19 cellular contexts compared by ENCODE assay signal in genomic region chr6:104218132-104218531, GRCh38.
DNase-seq lines count a peak whose midpoint lies in the region; ATAC-seq, FAIRE-seq and TF ChIP-seq lines count a peak whose summit lies in the region.
"Had no signal": no experiment of that assay in that cellular context is flagged by ENCODE, and none has a peak within 500 bp of the region (broad histone marks: within the 10 kb centered on the region; RNA-seq: fewer than 3 reads in every experiment).

No MANE protein-coding gene starts in this region.

- TF ChIP-seq POLR2A in H54 (IDR thresholded peaks at IDR 0.05; ENCODE audit: low read depth, low read length) (no peak), erythroblast (IDR thresholded peaks at IDR 0.05; ENCODE audit: low read length) (no peak)

- no peak for FAIRE-seq in H54 (lab: Jason Lieb, UNC)
- FAIRE-seq: HTR-8/SVneo had no signal

- DNase-seq in ELR (ENCODE audit: low read depth): peak; percentile 58
- peak; percentile 66 to 67 for DNase-seq in NCI-H526 (lab: John Stamatoyannopoulos, UW)
- DNase-seq in astrocyte of the hippocampus (ENCODE audit: low read depth, low spot score): peak; percentile 46
- DNase-seq in iris pigment epithelial cell (ENCODE audit: low read depth): peak; percentile 50
- no peak for DNase-seq in activated CD4-positive, alpha-beta T cell treated with anti-CD3 and anti-CD28 coated beads, Interleukin-2, amount 50 U/mL, for 48 hours
- no peak for DNase-seq in H54 (ENCODE audit: insufficient read length, low spot score)
- DNase-seq in erythroblast (lab: John Stamatoyannopoulos, UW): no peak
- DNase-seq: ACHN; AML-193; HCEC 1CT; NCI-H1092; NCI-H1694; NCI-H2107; NCI-H2227 treated with DMSO at 0.1 percent for 48 hours; NCI-H69; NK-92 treated with Interleukin-12 subunit alpha and Interleukin-12 subunit beta, amount 100 ng/mL, for 24 hours; SHP77 treated with DMSO at 0.1 percent for 48 hours had no signal

- ATAC-seq in HG03139 (IDR thresholded peaks at IDR 0.05; ENCODE audit: unreplicated experiment): no peak

Comparison
In these comparisons a context has a peak if more than half of its experiments do, and no peak if none do; other contexts are left out.
1. DNase-seq: peak in ELR (single experiment), NCI-H526 (2 of 2), astrocyte of the hippocampus (single experiment) and iris pigment epithelial cell (single experiment); none in activated CD4-positive, alpha-beta T cell treated with anti-CD3 and anti-CD28 coated beads, Interleukin-2, amount 50 U/mL, for 48 hours (0 of 2), H54 (single experiment) and erythroblast (0 of 2).